Comparison of ENCODE assay signal across 28 cellular contexts in the genomic region with DNA sequence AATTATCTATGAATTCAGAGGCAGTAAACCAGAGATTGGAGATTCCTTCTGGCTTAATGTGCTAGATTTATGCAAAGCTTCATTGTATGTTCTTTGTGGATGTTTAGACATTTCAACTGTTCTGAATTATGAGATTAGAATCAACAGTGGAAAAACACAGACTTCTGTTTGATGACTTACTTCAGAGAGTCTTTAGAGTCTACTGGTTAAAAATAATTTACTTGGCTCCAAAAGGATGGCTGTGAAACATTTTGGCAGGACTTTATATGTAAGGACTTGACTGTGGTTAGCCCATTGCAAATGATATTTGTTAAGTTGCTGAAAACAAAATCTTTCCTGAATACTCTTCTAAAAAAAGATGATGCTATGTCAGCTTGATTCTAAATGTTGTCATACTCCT. TPM values are rescaled to one million over a fixed set of nuclear protein-coding genes. Genes with fewer than 3 reads are reported as not detected.
DNase-seq lines count a peak whose midpoint lies in the region; ATAC-seq and TF ChIP-seq lines count a peak whose summit lies in the region.
"Had no signal": no experiment of that assay in that cellular context is flagged by ENCODE, and none has a peak within 500 bp of the region (broad histone marks: within the 10 kb centered on the region; RNA-seq: fewer than 3 reads in every experiment).

No MANE protein-coding gene starts in this region.

- H3K9me3 ChIP-seq in body of pancreas (no peaks in the 10 kb centered on the region), heart right ventricle (no peaks in the 10 kb centered on the region)
- H3K9me3 ChIP-seq: BLaER1 treated with 17β-estradiol and CSF1 and Interleukin-3, amounts not matched to agents 10 nM and 100 nM; esophagus muscularis mucosa had no signal

- intact Hi-C loops in body of pancreas (cut with DNase I) = no loop called here
- intact Hi-C loops in heart right ventricle (cut with DNase I) = no loop called here

- H3K36me3 Mint-ChIP-seq in nephron (ENCODE audit: low read depth) = no peaks in the 10 kb centered on the region
- H3K36me3 Mint-ChIP-seq: IgD-negative memory B cell had no signal

- H3K4me3 ChIP-seq in AG10803 (ENCODE audit: low read length) (no peak overlapping the region), body of pancreas (no peak overlapping the region), heart right ventricle (no peak overlapping the region)
- H3K4me3 ChIP-seq: BLaER1 treated with 17β-estradiol and CSF1 and Interleukin-3, amounts not matched to agents 10 nM and 100 nM; esophagus muscularis mucosa had no signal

- H3K27me3 Mint-ChIP-seq in nephron (ENCODE audit: low read depth) = peaks cover 4% of the 10 kb centered on the region
- H3K27me3 Mint-ChIP-seq: IgD-negative memory B cell had no signal

- H3K27me3 ChIP-seq in body of pancreas = no peaks in the 10 kb centered on the region
- H3K27me3 ChIP-seq in heart right ventricle = peaks cover 0 to 3% (median 0%) of the 10 kb centered on the region in 7 donors
- H3K27me3 ChIP-seq: BLaER1 treated with 17β-estradiol and CSF1 and Interleukin-3, amounts not matched to agents 10 nM and 100 nM had no signal

- H3K4me3 Mint-ChIP-seq in nephron = no peak overlapping the region
- H3K4me3 Mint-ChIP-seq: activated naive CD4-positive, alpha-beta T cell treated with anti-CD3 and anti-CD28 coated beads for 36 hours; activated T-cell treated with anti-CD3 and anti-CD28 coated beads, Interleukin-2, amount 50 U/mL, for 72 hours; IgD-negative memory B cell had no signal

- ATAC-seq in body of pancreas (peak; percentile 48), heart right ventricle (peak in 7 of 8 donors; percentile 27 to 57 (median 36)), GM18907 (IDR thresholded peaks at IDR 0.05; ENCODE audit: unreplicated experiment) (no peak)
- ATAC-seq: activated T-cell treated with anti-CD3 and anti-CD28 coated beads, Interleukin-2, amount 50 U/mL, for 72 hours had no signal

- TF ChIP-seq CTCF in AG10803 (conservative IDR thresholded peaks at IDR 0.05; ENCODE audit: low read length) = no peak
- TF ChIP-seq CTCF in body of pancreas (IDR thresholded peaks at IDR 0.05) = no peak
- no peak for TF ChIP-seq CTCF in heart right ventricle (IDR thresholded peaks at IDR 0.05)
- no peak for TF ChIP-seq CTCF in nephron (IDR thresholded peaks at IDR 0.05; ENCODE audit: unreplicated experiment in 3 of 3)

- H3K36me3 ChIP-seq in body of pancreas (replicated peaks in 1 of 2; ENCODE audit: insufficient read depth in 1 of 2, low read depth in 2 of 2) (no peaks in the 10 kb centered on the region), heart right ventricle (no peaks in the 10 kb centered on the region)
- H3K36me3 ChIP-seq: BLaER1 treated with 17β-estradiol and CSF1 and Interleukin-3, amounts not matched to agents 10 nM and 100 nM; esophagus muscularis mucosa had no signal

- no peak for TF ChIP-seq POLR2A in body of pancreas (IDR thresholded peaks at IDR 0.05)

- DNase-seq in AG10803 (ENCODE audit: low read depth) = peak; percentile 31
- no peak for DNase-seq in body of pancreas
- DNase-seq in heart right ventricle = no peak
- DNase-seq in activated CD4-positive, alpha-beta T cell treated with anti-CD3 and anti-CD28 coated beads, Interleukin-2, amount 50 U/mL, for 4 hours = no peak
- no peak for DNase-seq in kidney glomerular epithelial cell (lab: John Stamatoyannopoulos, UW)
- DNase-seq in activated CD4-positive, CD25-positive, alpha-beta regulatory T cell (lab: John Stamatoyannopoulos, UW) = no peak
- DNase-seq: activated naive CD4-positive, alpha-beta T cell treated with anti-CD3 and anti-CD28 coated beads for 36 hours; activated T-cell treated with anti-CD3 and anti-CD28 coated beads, Interleukin-2, amount 50 U/mL, for 72 hours; effector memory CD4-positive, alpha-beta T cell; H7; head of caudate nucleus; NCI-H1417; NCI-H2081 treated with DMSO at 0.1 percent for 48 hours; NCI-H446; nucleus accumbens; OCI-M1; SHP77 treated with DMSO at 0.1 percent for 48 hours had no signal

- H3K4me1 ChIP-seq in body of pancreas (peaks cover 3% of the 10 kb centered on the region), heart right ventricle (peaks cover 0 to 27% (median 4%) of the 10 kb centered on the region in 9 donors)

- peak overlapping the region; percentile 66 to 88 (median 80) for H3K27ac Mint-ChIP-seq in nephron
- H3K27ac Mint-ChIP-seq: activated naive CD4-positive, alpha-beta T cell treated with anti-CD3 and anti-CD28 coated beads for 36 hours; activated T-cell treated with anti-CD3 and anti-CD28 coated beads, Interleukin-2, amount 50 U/mL, for 72 hours; IgD-negative memory B cell had no signal

- no peaks in the 10 kb centered on the region for H3K9me3 Mint-ChIP-seq in nephron
- H3K9me3 Mint-ChIP-seq: activated naive CD4-positive, alpha-beta T cell treated with anti-CD3 and anti-CD28 coated beads for 36 hours; activated T-cell treated with anti-CD3 and anti-CD28 coated beads, Interleukin-2, amount 50 U/mL, for 72 hours; IgD-negative memory B cell had no signal

- H3K27ac ChIP-seq in body of pancreas (no peak overlapping the region), heart right ventricle (no peak overlapping the region)
- H3K27ac ChIP-seq: BLaER1 treated with 17β-estradiol and CSF1 and Interleukin-3, amounts not matched to agents 10 nM and 100 nM; esophagus muscularis mucosa had no signal

- H3K4me1 Mint-ChIP-seq in nephron = peaks cover 48% of the 10 kb centered on the region
- H3K4me1 Mint-ChIP-seq: IgD-negative memory B cell had no signal

RNA-seq across cellular contexts. Expression of gene LRRC30, which starts 25.5 kb away (rescaled TPM):
- total RNA-seq in body of pancreas (not detected), heart right ventricle (not detected)
- polyA plus RNA-seq in heart right ventricle = not detected
- total RNA-seq: activated naive CD4-positive, alpha-beta T cell treated with anti-CD3 and anti-CD28 coated beads for 36 hours; activated T-cell treated with anti-CD3 and anti-CD28 coated beads, Interleukin-2, amount 50 U/mL, for 72 hours; chondrocyte; Daoy; esophagus muscularis mucosa; H7; lung microvascular endothelial cell; M059J; myocyte had no signal
- polyA plus RNA-seq: IgD-negative memory B cell, urinary bladder had no signal
